ENCODE assay signal across 1 cellular context in genomic region chr2:1936411-1936980, GRCh38.
TF ChIP-seq lines count a peak whose summit lies in the region.

No MANE protein-coding gene starts in this region.

TF ChIP-seq in GM23338, 12 proteins besides CTCF, POLR2A, EP300 and RAD21 (continued from another document):
- TF ChIP-seq ETS1 (IDR thresholded peaks at IDR 0.05): no peak
- no peak for TF ChIP-seq CREB1 (CRISPR knock-in tag; IDR thresholded peaks at IDR 0.05; ENCODE audit: low read depth)
- no peak for TF ChIP-seq EZH2phosphoT487 (IDR thresholded peaks at IDR 0.05; ENCODE audit: unreplicated experiment)
- no peak for TF ChIP-seq ZNF331 (CRISPR knock-in tag; IDR thresholded peaks at IDR 0.05; ENCODE audit: low read depth)
- TF ChIP-seq, protein P1, sequence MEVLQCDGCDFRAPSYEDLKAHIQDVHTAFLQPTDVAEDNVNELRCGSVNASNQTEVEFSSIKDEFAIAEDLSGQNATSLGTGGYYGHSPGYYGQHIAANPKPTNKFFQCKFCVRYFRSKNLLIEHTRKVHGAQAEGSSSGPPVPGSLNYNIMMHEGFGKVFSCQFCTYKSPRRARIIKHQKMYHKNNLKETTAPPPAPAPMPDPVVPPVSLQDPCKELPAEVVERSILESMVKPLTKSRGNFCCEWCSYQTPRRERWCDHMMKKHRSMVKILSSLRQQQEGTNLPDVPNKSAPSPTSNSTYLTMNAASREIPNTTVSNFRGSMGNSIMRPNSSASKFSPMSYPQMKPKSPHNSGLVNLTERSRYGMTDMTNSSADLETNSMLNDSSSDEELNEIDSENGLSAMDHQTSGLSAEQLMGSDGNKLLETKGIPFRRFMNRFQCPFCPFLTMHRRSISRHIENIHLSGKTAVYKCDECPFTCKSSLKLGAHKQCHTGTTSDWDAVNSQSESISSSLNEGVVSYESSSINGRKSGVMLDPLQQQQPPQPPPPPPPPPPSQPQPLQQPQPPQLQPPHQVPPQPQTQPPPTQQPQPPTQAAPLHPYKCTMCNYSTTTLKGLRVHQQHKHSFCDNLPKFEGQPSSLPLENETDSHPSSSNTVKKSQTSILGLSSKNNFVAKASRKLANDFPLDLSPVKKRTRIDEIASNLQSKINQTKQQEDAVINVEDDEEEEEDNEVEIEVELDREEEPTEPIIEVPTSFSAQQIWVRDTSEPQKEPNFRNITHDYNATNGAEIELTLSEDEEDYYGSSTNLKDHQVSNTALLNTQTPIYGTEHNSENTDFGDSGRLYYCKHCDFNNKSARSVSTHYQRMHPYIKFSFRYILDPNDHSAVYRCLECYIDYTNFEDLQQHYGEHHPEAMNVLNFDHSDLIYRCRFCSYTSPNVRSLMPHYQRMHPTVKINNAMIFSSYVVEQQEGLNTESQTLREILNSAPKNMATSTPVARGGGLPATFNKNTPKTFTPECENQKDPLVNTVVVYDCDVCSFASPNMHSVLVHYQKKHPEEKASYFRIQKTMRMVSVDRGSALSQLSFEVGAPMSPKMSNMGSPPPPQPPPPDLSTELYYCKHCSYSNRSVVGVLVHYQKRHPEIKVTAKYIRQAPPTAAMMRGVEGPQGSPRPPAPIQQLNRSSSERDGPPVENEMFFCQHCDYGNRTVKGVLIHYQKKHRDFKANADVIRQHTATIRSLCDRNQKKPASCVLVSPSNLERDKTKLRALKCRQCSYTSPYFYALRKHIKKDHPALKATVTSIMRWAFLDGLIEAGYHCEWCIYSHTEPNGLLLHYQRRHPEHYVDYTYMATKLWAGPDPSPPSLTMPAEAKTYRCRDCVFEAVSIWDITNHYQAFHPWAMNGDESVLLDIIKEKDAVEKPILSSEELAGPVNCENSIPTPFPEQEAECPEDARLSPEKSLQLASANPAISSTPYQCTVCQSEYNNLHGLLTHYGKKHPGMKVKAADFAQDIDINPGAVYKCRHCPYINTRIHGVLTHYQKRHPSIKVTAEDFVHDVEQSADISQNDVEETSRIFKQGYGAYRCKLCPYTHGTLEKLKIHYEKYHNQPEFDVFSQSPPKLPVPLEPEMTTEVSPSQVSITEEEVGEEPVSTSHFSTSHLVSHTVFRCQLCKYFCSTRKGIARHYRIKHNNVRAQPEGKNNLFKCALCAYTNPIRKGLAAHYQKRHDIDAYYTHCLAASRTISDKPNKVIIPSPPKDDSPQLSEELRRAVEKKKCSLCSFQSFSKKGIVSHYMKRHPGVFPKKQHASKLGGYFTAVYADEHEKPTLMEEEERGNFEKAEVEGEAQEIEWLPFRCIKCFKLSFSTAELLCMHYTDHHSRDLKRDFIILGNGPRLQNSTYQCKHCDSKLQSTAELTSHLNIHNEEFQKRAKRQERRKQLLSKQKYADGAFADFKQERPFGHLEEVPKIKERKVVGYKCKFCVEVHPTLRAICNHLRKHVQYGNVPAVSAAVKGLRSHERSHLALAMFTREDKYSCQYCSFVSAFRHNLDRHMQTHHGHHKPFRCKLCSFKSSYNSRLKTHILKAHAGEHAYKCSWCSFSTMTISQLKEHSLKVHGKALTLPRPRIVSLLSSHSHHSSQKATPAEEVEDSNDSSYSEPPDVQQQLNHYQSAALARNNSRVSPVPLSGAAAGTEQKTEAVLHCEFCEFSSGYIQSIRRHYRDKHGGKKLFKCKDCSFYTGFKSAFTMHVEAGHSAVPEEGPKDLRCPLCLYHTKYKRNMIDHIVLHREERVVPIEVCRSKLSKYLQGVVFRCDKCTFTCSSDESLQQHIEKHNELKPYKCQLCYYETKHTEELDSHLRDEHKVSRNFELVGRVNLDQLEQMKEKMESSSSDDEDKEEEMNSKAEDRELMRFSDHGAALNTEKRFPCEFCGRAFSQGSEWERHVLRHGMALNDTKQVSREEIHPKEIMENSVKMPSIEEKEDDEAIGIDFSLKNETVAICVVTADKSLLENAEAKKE (CRISPR knock-in tag; IDR thresholded peaks at IDR 0.05): no peak
